Comparison of ENCODE assay signal across 8 cellular contexts in the genomic region with DNA sequence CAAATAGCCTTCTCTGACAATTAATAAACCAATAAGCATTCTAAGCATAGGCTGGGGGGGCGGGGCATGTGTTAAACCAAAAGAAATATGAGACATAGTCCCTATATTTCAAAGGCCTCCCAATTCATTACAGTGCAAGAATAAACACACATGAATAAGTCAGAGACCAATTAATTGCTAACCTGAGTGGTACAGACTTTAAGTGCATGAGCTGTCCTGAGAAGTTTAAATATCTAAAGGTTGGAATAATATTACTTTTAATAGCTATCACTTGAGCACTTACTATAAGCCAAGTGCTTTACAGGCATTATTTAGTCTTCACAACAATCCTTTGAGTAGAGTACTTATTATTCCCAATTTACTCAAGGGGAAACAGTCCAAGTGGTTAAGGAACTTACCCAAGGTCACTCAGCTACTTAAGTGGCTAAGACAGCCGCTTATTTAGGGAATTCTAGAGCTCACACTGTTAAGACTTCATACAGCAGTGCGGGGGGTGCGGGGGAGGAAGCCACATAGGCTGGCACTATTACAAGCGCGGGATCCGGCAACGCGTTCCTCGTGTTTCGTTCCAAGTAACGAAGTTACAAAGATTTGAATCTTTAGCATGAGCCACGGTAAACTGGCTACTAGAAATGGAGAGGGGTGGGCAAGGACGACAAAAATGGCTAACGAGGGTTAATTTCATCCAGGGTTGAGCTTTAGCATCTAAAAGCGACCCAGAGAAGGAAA. TPM values are rescaled to one million over a fixed set of nuclear protein-coding genes. Genes with fewer than 3 reads are reported as not detected.
DNase-seq lines count a peak whose midpoint lies in the region; ATAC-seq, FAIRE-seq and TF ChIP-seq lines count a peak whose summit lies in the region.

No MANE protein-coding gene starts in this region.

- H2BK12ac ChIP-seq in H1 (ENCODE audit: low read depth, low read length): no peak overlapping the region

- H3K4me3 Mint-ChIP-seq in activated CD8-positive, alpha-beta memory T cell treated with anti-CD3 and anti-CD28 coated beads, Interleukin-2, amount 10 ng/mL, durations not matched to agents 7 days and 5 days: peak overlapping the region; percentile 85
- H3K4me3 Mint-ChIP-seq in nephron: peak overlapping the region; percentile 93 to 98 (median 96)

- POLR2A ChIA-PET in H1 (lab: Charles Lee; ENCODE audit: partially characterized antibody): interaction anchor here (1.1 to 1.8 kb wide), 3 partner anchors 8 to 46 kb away, joined by 3 to 5 read pairs (median 3); no protein-coding TSS in a partner anchor

- in situ Hi-C loops in SK-MEL-5 (cut with HindIII; ENCODE audit: low pct_unique_long_range_greater_than_20kb, low sequenced_read_pairs): no loop called here

- H4K8ac ChIP-seq in H1 (ENCODE audit: extremely low read depth, insufficient read depth, low read length): no peak overlapping the region

- ATAC-seq in activated CD8-positive, alpha-beta memory T cell treated with anti-CD3 and anti-CD28 coated beads, Interleukin-2, amount 10 ng/mL, durations not matched to agents 7 days and 5 days: no peak
- no peak for ATAC-seq in GM19463 (IDR thresholded peaks at IDR 0.05; ENCODE audit: unreplicated experiment)

- H3K79me2 ChIP-seq in H1 (ENCODE audit: control insufficient read depth in 1 of 2, insufficient read depth in 2 of 2, low read length in 2 of 2): peaks cover 0 to 63% of the 10 kb centered on the region in 2 experiments; a peak in 3 of 4 replicates

- H2AFZ ChIP-seq in H1 (ENCODE audit: low read length): no peak overlapping the region

- TF ChIP-seq RAD21 in H1 (IDR thresholded peaks at IDR 0.05 in 1 of 2, conservative IDR thresholded peaks at IDR 0.05 in 1 of 2; ENCODE audit: low read depth in 2 of 2, low read length in 2 of 2): no peak

- no peak overlapping the region for H3K23ac ChIP-seq in H1 (ENCODE audit: insufficient read length)

- H2BK5ac ChIP-seq in H1 (ENCODE audit: low read depth, low read length): no peak overlapping the region

- 24% methylated on average over 8 of the region's 16 CpGs; no CpG with 5 or more reads in 1 of the 2 experiments for WGBS in H1 (ENCODE audit: extremely low coverage in 1 of 2, insufficient coverage in 1 of 2, insufficient read length in 1 of 2, insufficient replicate concordance in 2 of 2, low coverage in 1 of 2, low lambda C conversion rate in 2 of 2, missing lambda C conversion rate in 1 of 2), 2 experiments

- H4K5ac ChIP-seq in H1 (ENCODE audit: insufficient read length, low read depth, low read length): no peak overlapping the region

- no peaks in the 10 kb centered on the region for H4K20me1 ChIP-seq in H1 (replicated peaks in 1 of 2; ENCODE audit: control insufficient read depth in 1 of 2, insufficient read depth in 2 of 2, low read length in 2 of 2)

- no peak for TF ChIP-seq EP300 in H1 (IDR thresholded peaks at IDR 0.05; ENCODE audit: borderline replicate concordance in 1 of 2, low read depth in 2 of 2, low read length in 2 of 2)

- DNase-seq in activated CD8-positive, alpha-beta memory T cell treated with anti-CD3 and anti-CD28 coated beads, Interleukin-2, amount 10 ng/mL, durations not matched to agents 7 days and 5 days: peak; percentile 45
- DNase-seq in activated CD8-positive, alpha-beta memory T cell treated with anti-CD3 and anti-CD28 coated beads for 24 hours: no peak
- DNase-seq in SK-MEL-5 (ENCODE audit: low read depth, low spot score) (peak; percentile 7), H1 (ENCODE audit: low read depth in 1 of 2, low spot score in 2 of 2) (no peak), NCI-H1436 (lab: John Stamatoyannopoulos, UW) (no peak), LoVo (ENCODE audit: low spot score) (no peak)

- H3K56ac ChIP-seq in H1 (replicated peaks; ENCODE audit: insufficient read length, low read depth, low read length): no peak overlapping the region

- peak overlapping the region; percentile 79 to 84 for H3K4me2 ChIP-seq in H1 (ENCODE audit: insufficient read depth in 1 of 2, low read depth in 2 of 2, low read length in 2 of 2)

- peak overlapping the region; percentile 75 to 94 (median 82) for H3K4me3 ChIP-seq in H1 (ENCODE audit: extremely low read depth in 1 of 4, insufficient read depth in 2 of 4, low read depth in 3 of 4, low read length in 4 of 4)

- H3K4me1 Mint-ChIP-seq in activated CD8-positive, alpha-beta memory T cell treated with anti-CD3 and anti-CD28 coated beads, Interleukin-2, amount 10 ng/mL, durations not matched to agents 7 days and 5 days: peaks cover 35% of the 10 kb centered on the region
- peaks cover 18% of the 10 kb centered on the region for H3K4me1 Mint-ChIP-seq in nephron

- no peak overlapping the region for H3K18ac ChIP-seq in H1 (ENCODE audit: extremely low read depth, low read length)

- H3K27ac Mint-ChIP-seq in activated CD8-positive, alpha-beta memory T cell treated with anti-CD3 and anti-CD28 coated beads, Interleukin-2, amount 10 ng/mL, durations not matched to agents 7 days and 5 days: peak overlapping the region; percentile 93
- peak overlapping the region; percentile 91 to 99 (median 98) for H3K27ac Mint-ChIP-seq in nephron

- H2BK120ac ChIP-seq in H1 (replicated peaks; ENCODE audit: low read depth, low read length): no peak overlapping the region

- peaks cover 2% of the 10 kb centered on the region; the same call in 1 of the 2 replicates for H3K23me2 ChIP-seq in H1 (ENCODE audit: low read depth, low read length)

- H2BK20ac ChIP-seq in H1 (ENCODE audit: low read length): no peak overlapping the region

- H3K27me3 Mint-ChIP-seq in activated CD8-positive, alpha-beta memory T cell treated with anti-CD3 and anti-CD28 coated beads, Interleukin-2, amount 10 ng/mL, durations not matched to agents 7 days and 5 days: no peaks in the 10 kb centered on the region
- H3K27me3 Mint-ChIP-seq in nephron (ENCODE audit: low read depth): no peaks in the 10 kb centered on the region

- no peak overlapping the region for H3K27ac ChIP-seq in H1 (ENCODE audit: low read depth, low read length)

- no peaks in the 10 kb centered on the region for H3K79me1 ChIP-seq in H1 (ENCODE audit: low read depth, low read length)

- H3K14ac ChIP-seq in H1 (ENCODE audit: insufficient read length): no peak overlapping the region

- H3K9me3 Mint-ChIP-seq in activated CD8-positive, alpha-beta memory T cell treated with anti-CD3 and anti-CD28 coated beads, Interleukin-2, amount 10 ng/mL, durations not matched to agents 7 days and 5 days (ENCODE audit: low read depth): no peaks in the 10 kb centered on the region
- H3K9me3 Mint-ChIP-seq in nephron: peaks cover 16% of the 10 kb centered on the region

- H3K36me3 Mint-ChIP-seq in activated CD8-positive, alpha-beta memory T cell treated with anti-CD3 and anti-CD28 coated beads, Interleukin-2, amount 10 ng/mL, durations not matched to agents 7 days and 5 days: peaks cover 6% of the 10 kb centered on the region
- H3K36me3 Mint-ChIP-seq in nephron (ENCODE audit: low read depth): peaks cover 5% of the 10 kb centered on the region

- H3K27me3 ChIP-seq in H1 (replicated peaks in 1 of 4; ENCODE audit: control insufficient read depth in 3 of 4, extremely low read depth in 1 of 4, insufficient read depth in 3 of 4, low read length in 3 of 4): no peaks in the 10 kb centered on the region

- peak overlapping the region in 3 of 4 experiments; percentile 75 to 86 (median 84); a peak in 5 of 7 replicates for H3K9ac ChIP-seq in H1 (replicated peaks in 1 of 4; ENCODE audit: extremely low read depth in 1 of 4, low read depth in 3 of 4, low read length in 3 of 4)

- H4K91ac ChIP-seq in H1 (replicated peaks; ENCODE audit: insufficient read length, low read length): no peak overlapping the region

- H3K36me3 ChIP-seq in H1 (ENCODE audit: control insufficient read depth in 2 of 4, insufficient read depth in 4 of 4, low read length in 3 of 4): no peaks in the 10 kb centered on the region

- H3K4ac ChIP-seq in H1 (replicated peaks; ENCODE audit: insufficient read length, low read depth, low read length): no peak overlapping the region

- TF ChIP-seq CTCF in H1 (IDR thresholded peaks at IDR 0.05; ENCODE audit: control extremely low read depth in 1 of 3, insufficient read depth in 1 of 3, low read depth in 1 of 3, low read length in 3 of 3) (no peak), nephron (IDR thresholded peaks at IDR 0.05; ENCODE audit: unreplicated experiment in 3 of 3) (no peak)

- no peaks in the 10 kb centered on the region; a peak in 3 of 7 replicates for H3K4me1 ChIP-seq in H1 (replicated peaks in 1 of 4; ENCODE audit: control insufficient read depth in 3 of 4, insufficient read depth in 4 of 4, low read length in 3 of 4)

- no peak overlapping the region for H2AK5ac ChIP-seq in H1 (ENCODE audit: low read depth, low read length)

- no peak for TF ChIP-seq POLR2A in H1 (IDR thresholded peaks at IDR 0.05; ENCODE audit: control extremely low read depth in 1 of 2, low read depth in 2 of 2, low read length in 2 of 2)

- H3K9me3 ChIP-seq in H1 (ENCODE audit: insufficient read depth in 2 of 2, low read depth in 1 of 2, low read length in 1 of 2): peaks cover 0 to 3% of the 10 kb centered on the region in 2 experiments; a peak in 1 of 4 replicates

- FAIRE-seq in H1 (lab: Jason Lieb, UNC): no peak

- no peak overlapping the region for H2BK15ac ChIP-seq in H1 (ENCODE audit: low read length)

- CTCF ChIA-PET in activated CD8-positive, alpha-beta memory T cell treated with anti-CD3 and anti-CD28 coated beads, Interleukin-2, amount 10 ng/mL, durations not matched to agents 7 days and 5 days (lab: Charles Lee): interaction anchor here (1.1 to 1.2 kb wide), 3 partner anchors 10 to 36 kb away, joined by 3 to 5 read pairs (median 3); no protein-coding TSS in a partner anchor
- CTCF ChIA-PET in H1 (lab: Charles Lee; ENCODE audit: partially characterized antibody): interaction anchor here (0.7 to 2.5 kb wide), 5 partner anchors 11 to 248 kb away, joined by 3 to 6 read pairs (median 5); no protein-coding TSS in a partner anchor

TF ChIP-seq in H1, 55 proteins besides CTCF, POLR2A, EP300 and RAD21 (continues in another document):
- TF ChIP-seq CHD2 (IDR thresholded peaks at IDR 0.05; ENCODE audit: low read length): no peak

RNA-seq across cellular contexts. Expression of a gene that starts 1.4 kb away (rescaled TPM):
- 10 to 100 TPM; 74.6 to 93.0 TPM for total RNA-seq in activated CD8-positive, alpha-beta memory T cell treated with anti-CD3 and anti-CD28 coated beads, Interleukin-2, amount 10 ng/mL, durations not matched to agents 7 days and 5 days
- total RNA-seq in SK-MEL-5 (2014; rRNA removed; shearing (Covaris generic)): 59.7 and 63.0 TPM in 2 replicates
- 33.2 and 52.3 TPM in 2 replicates for polyA plus RNA-seq in SK-MEL-5 (2015; cell fraction: cytosol; rRNA removed)
- 585 and 719 TPM in 2 replicates for polyA plus RNA-seq in SK-MEL-5 (2015; cell fraction: nucleus; rRNA removed)
- 68.8 and 69.3 TPM in 2 replicates for total RNA-seq in H1 (2021; fragmentation: NEBNext Ultra II Directional; extraction: Animal tissue kit (Norgen Biotek cat#: 25700))
- 17.8 and 32.7 TPM in 2 replicates for polyA plus RNA-seq in H1 (2011; rRNA removed)
- 44.9 TPM for polyA plus RNA-seq in H1 (2011; cell fraction: cytosol; rRNA removed)
- polyA plus RNA-seq in H1 (2011; cell fraction: nucleus; rRNA removed): 25.4 TPM
- polyA plus RNA-seq in H1 (2012, experiment 1 of 2): 31.4 to 61.9 TPM (median 35.9 TPM) in 4 replicates
- polyA plus RNA-seq in H1 (2012, experiment 2 of 2): 3.3 TPM
- polyA plus RNA-seq in H1 (2013, experiment 1 of 2): 92.1 TPM
- polyA plus RNA-seq in H1 (2013, experiment 2 of 2): 90.9 TPM
- polyA minus RNA-seq in H1 (2011; rRNA and poly(A)+ RNA removed): 45.8 and 70.5 TPM in 2 replicates
- 21.7 TPM for polyA minus RNA-seq in H1 (2011; cell fraction: cytosol; rRNA and poly(A)+ RNA removed)
- 118 TPM for polyA minus RNA-seq in H1 (2011; cell fraction: nucleus; rRNA and poly(A)+ RNA removed)

Comparison
In these comparisons a context has a peak if more than half of its experiments do, and no peak if none do; other contexts are left out.
1. DNase-seq: peak in activated CD8-positive, alpha-beta memory T cell treated with anti-CD3 and anti-CD28 coated beads, Interleukin-2, amount 10 ng/mL, durations not matched to agents 7 days and 5 days (single experiment) and SK-MEL-5 (single experiment); none in activated CD8-positive, alpha-beta memory T cell treated with anti-CD3 and anti-CD28 coated beads for 24 hours (single experiment), H1 (0 of 2), NCI-H1436 (single experiment) and LoVo (single experiment).